In genomic region chr10:53489783-53490182, GRCh38 we compare ENCODE assay signal across 24 cellular contexts.
A peak's percentile ranks its signal among the peaks of the same experiment; 100 is the strongest.
DNase-seq lines count a peak whose midpoint lies in the region; ATAC-seq, FAIRE-seq and TF ChIP-seq lines count a peak whose summit lies in the region.
"Had no signal": no experiment of that assay in that cellular context is flagged by ENCODE, and none has a peak within 500 bp of the region (broad histone marks: within the 10 kb centered on the region; RNA-seq: fewer than 3 reads in every experiment).

No MANE protein-coding gene starts in this region.

- TF ChIP-seq POLR2A in H1 (IDR thresholded peaks at IDR 0.05; ENCODE audit: control extremely low read depth in 1 of 2, low read depth in 2 of 2, low read length in 2 of 2): no peak

- CTCF ChIA-PET in H1 (lab: Charles Lee; ENCODE audit: partially characterized antibody): no interaction called here

- H2BK120ac ChIP-seq in H9 (ENCODE audit: low read depth, low read length, poor library complexity, severe bottlenecking) (no peak overlapping the region), H1 (replicated peaks; ENCODE audit: low read depth, low read length) (no peak overlapping the region), neuronal stem cell (ENCODE audit: low read depth, low read length) (no peak overlapping the region)

- H3K79me1 ChIP-seq in H9 (ENCODE audit: insufficient read depth, low read depth, low read length, poor library complexity, severe bottlenecking) (no peaks in the 10 kb centered on the region), H1 (ENCODE audit: low read depth, low read length) (no peaks in the 10 kb centered on the region), neuronal stem cell (ENCODE audit: low read depth, low read length) (no peaks in the 10 kb centered on the region)

- H3K23me2 ChIP-seq in H9 (ENCODE audit: insufficient read length, low read depth, low read length, poor library complexity, severe bottlenecking) (no peaks in the 10 kb centered on the region), H1 (ENCODE audit: low read depth, low read length) (no peaks in the 10 kb centered on the region)

- no peak overlapping the region for H3K4me2 ChIP-seq in H9 (ENCODE audit: insufficient read depth, insufficient read length, low read length)
- H3K4me2 ChIP-seq in H1 (ENCODE audit: insufficient read depth in 1 of 2, low read depth in 2 of 2, low read length in 2 of 2): no peak overlapping the region
- no peak overlapping the region for H3K4me2 ChIP-seq in neuronal stem cell (ENCODE audit: insufficient read depth, low read length, poor library complexity, severe bottlenecking)
- H3K4me2 ChIP-seq: BLaER1, GM23338 had no signal

- H2BK15ac ChIP-seq in H9 (ENCODE audit: low read depth, low read length) (no peak overlapping the region), H1 (ENCODE audit: low read length) (no peak overlapping the region), neuronal stem cell (ENCODE audit: low read length) (no peak overlapping the region)

- TF ChIP-seq RAD21 in H1 (IDR thresholded peaks at IDR 0.05 in 1 of 2, conservative IDR thresholded peaks at IDR 0.05 in 1 of 2; ENCODE audit: low read depth in 2 of 2, low read length in 2 of 2): no peak

- H3K36me3 Mint-ChIP-seq in H9 (ENCODE audit: insufficient read depth in 1 of 3, low read depth in 3 of 3): peaks cover 63 to 66% (median 64%) of the 10 kb centered on the region in 3 experiments
- H3K36me3 Mint-ChIP-seq: CD4-positive, CD25-positive, alpha-beta regulatory T cell; CD8-positive, alpha-beta T cell had no signal

- no peaks in the 10 kb centered on the region for H3K27me3 ChIP-seq in H9 (ENCODE audit: insufficient read depth, low read length)
- peaks cover 0 to 1% (median 0%) of the 10 kb centered on the region in 4 experiments; a peak in 1 of 7 replicates for H3K27me3 ChIP-seq in H1 (replicated peaks in 1 of 4; ENCODE audit: control insufficient read depth in 3 of 4, extremely low read depth in 1 of 4, insufficient read depth in 3 of 4, low read length in 3 of 4)
- H3K27me3 ChIP-seq in neuronal stem cell (ENCODE audit: control insufficient read depth in 3 of 3, insufficient read depth in 3 of 3, low read depth in 1 of 3, low read length in 3 of 3): no peaks in the 10 kb centered on the region
- H3K27me3 ChIP-seq: BLaER1 had no signal

- no peak overlapping the region for H3K14ac ChIP-seq in H9 (ENCODE audit: insufficient read depth, low read length)
- H3K14ac ChIP-seq in H1 (ENCODE audit: insufficient read length): no peak overlapping the region
- no peak overlapping the region for H3K14ac ChIP-seq in neuronal stem cell (ENCODE audit: low read length)

- H4K20me1 ChIP-seq in H9 (ENCODE audit: control insufficient read depth, insufficient read depth, insufficient read length) (no peaks in the 10 kb centered on the region), H1 (replicated peaks in 1 of 2; ENCODE audit: control insufficient read depth in 1 of 2, insufficient read depth in 2 of 2, low read length in 2 of 2) (no peaks in the 10 kb centered on the region)
- H4K20me1 ChIP-seq: BLaER1 had no signal

- H3K79me2 ChIP-seq in H9 (ENCODE audit: insufficient read depth, low read length) (no peaks in the 10 kb centered on the region), H1 (ENCODE audit: control insufficient read depth in 1 of 2, insufficient read depth in 2 of 2, low read length in 2 of 2) (no peaks in the 10 kb centered on the region)

- no peak overlapping the region for H3K23ac ChIP-seq in H9 (ENCODE audit: insufficient read length, low read depth, low read length)
- H3K23ac ChIP-seq in H1 (ENCODE audit: insufficient read length): no peak overlapping the region
- H3K23ac ChIP-seq in neuronal stem cell (ENCODE audit: low read depth, low read length, poor library complexity): no peak overlapping the region

- POLR2A ChIA-PET in H1 (lab: Charles Lee; ENCODE audit: partially characterized antibody): interaction anchor here (1.3 to 2.7 kb wide), 2 partner anchors 11 to 12 kb away, joined by 4 to 11 read pairs; no protein-coding TSS in a partner anchor

- no peak overlapping the region for H2BK12ac ChIP-seq in H9 (ENCODE audit: insufficient read length, low read depth, low read length)
- H2BK12ac ChIP-seq in H1 (ENCODE audit: low read depth, low read length): no peak overlapping the region
- H2BK12ac ChIP-seq in neuronal stem cell (ENCODE audit: low read length): no peak overlapping the region

- H3K9me3 ChIP-seq in H9 (ENCODE audit: control insufficient read depth, low read depth, low read length) (peaks cover 20% of the 10 kb centered on the region), H1 (ENCODE audit: insufficient read depth in 2 of 2, low read depth in 1 of 2, low read length in 1 of 2) (peaks cover 26 to 27% of the 10 kb centered on the region in 2 experiments), neuronal stem cell (replicated peaks in 1 of 2; ENCODE audit: control insufficient read depth in 2 of 2, insufficient read depth in 1 of 2, low read depth in 1 of 2, low read length in 2 of 2) (peaks cover 8 to 9% of the 10 kb centered on the region in 2 donors)

- no CpG with 5 or more reads among the region's 3 CpGs for WGBS in H9 (ENCODE audit: extremely low coverage, insufficient read length, low lambda C conversion rate)
- 79% methylated on average over 3 of the region's 3 CpGs; no CpG with 5 or more reads in 1 of the 2 experiments for WGBS in H1 (ENCODE audit: extremely low coverage in 1 of 2, insufficient coverage in 1 of 2, insufficient read length in 1 of 2, insufficient replicate concordance in 2 of 2, low coverage in 1 of 2, low lambda C conversion rate in 2 of 2, missing lambda C conversion rate in 1 of 2), 2 experiments
- no CpG with 5 or more reads among the region's 3 CpGs for WGBS in neuronal stem cell (ENCODE audit: extremely low coverage in 2 of 2, insufficient read length in 2 of 2, insufficient replicate concordance in 1 of 2), 2 donors

- peak overlapping the region in 2 of 3 experiments; percentile 71 to 74; a peak in 2 of 7 replicates for H3K27ac Mint-ChIP-seq in H9
- H3K27ac Mint-ChIP-seq: B cell; CD4-positive, CD25-positive, alpha-beta regulatory T cell; CD8-positive, alpha-beta T cell; GM23338 had no signal

- H3K4ac ChIP-seq in H9 (ENCODE audit: low read depth, low read length): no peak overlapping the region
- H3K4ac ChIP-seq in H1 (replicated peaks; ENCODE audit: insufficient read length, low read depth, low read length): no peak overlapping the region
- no peak overlapping the region for H3K4ac ChIP-seq in neuronal stem cell (ENCODE audit: low read length)

- H3K4me3 ChIP-seq in H1 (ENCODE audit: extremely low read depth in 1 of 4, insufficient read depth in 2 of 4, low read depth in 3 of 4, low read length in 4 of 4) (no peak overlapping the region), neuronal stem cell (ENCODE audit: low read length in 2 of 2) (no peak overlapping the region)
- H3K4me3 ChIP-seq: BLaER1, GM12878, GM23338 had no signal

- H3K27ac ChIP-seq in H9 (ENCODE audit: insufficient read length, low read depth, low read length) (no peak overlapping the region), H1 (ENCODE audit: low read depth, low read length) (no peak overlapping the region), neuronal stem cell (replicated peaks; ENCODE audit: low read length) (no peak overlapping the region)
- H3K27ac ChIP-seq: 22Rv1, BLaER1, C4-2B had no signal

- H2AK5ac ChIP-seq in H9 (ENCODE audit: insufficient read length, low read length): no peak overlapping the region
- no peak overlapping the region for H2AK5ac ChIP-seq in H1 (ENCODE audit: low read depth, low read length)
- H2AK5ac ChIP-seq in neuronal stem cell (ENCODE audit: low read depth, low read length): no peak overlapping the region

- H2BK20ac ChIP-seq in H9 (ENCODE audit: low read depth, low read length, poor library complexity, severe bottlenecking) (no peak overlapping the region), H1 (ENCODE audit: low read length) (no peak overlapping the region)

- peak; percentile 36 for FAIRE-seq in H1 (lab: Jason Lieb, UNC)
- FAIRE-seq: A204.1, GM12878, GM19239, H54 had no signal

- no peak overlapping the region for H4K91ac ChIP-seq in H9 (ENCODE audit: insufficient read length, low read depth, low read length)
- H4K91ac ChIP-seq in H1 (replicated peaks; ENCODE audit: insufficient read length, low read length): peak overlapping the region; percentile 46
- H4K91ac ChIP-seq in neuronal stem cell (ENCODE audit: low read depth, low read length, poor library complexity): no peak overlapping the region

- DNase-seq in H9 (no peak), H1 (ENCODE audit: low read depth in 1 of 2, low spot score in 2 of 2) (no peak), left kidney (ENCODE audit: low read depth, low spot score) (peak; percentile 6), neuronal stem cell (ENCODE audit: low spot score) (no peak), EL (no peak)
- DNase-seq in central memory CD4-positive, alpha-beta T cell: no peak
- no peak for DNase-seq in activated effector memory CD4-positive, alpha-beta T cell treated with anti-CD3 and anti-CD28 coated beads, Interleukin-2, amount 50 U/mL, for 16 hours
- DNase-seq: Caco-2; CD4-positive, CD25-positive, alpha-beta regulatory T cell; DMS153; DND-41; GDM1; HCEC 1CT had no signal

- ATAC-seq in GM19397 (IDR thresholded peaks at IDR 0.05; ENCODE audit: unreplicated experiment): no peak
- ATAC-seq: CD8-positive, alpha-beta T cell; GM12878; GM23338 had no signal

- no peak overlapping the region for H4K8ac ChIP-seq in H9 (replicated peaks; ENCODE audit: insufficient read length, low read depth, low read length)
- H4K8ac ChIP-seq in H1 (ENCODE audit: extremely low read depth, insufficient read depth, low read length): no peak overlapping the region
- no peak overlapping the region for H4K8ac ChIP-seq in neuronal stem cell (ENCODE audit: low read depth, low read length)

- no peak overlapping the region for H4K5ac ChIP-seq in H9 (ENCODE audit: insufficient read length, low read depth, low read length)
- H4K5ac ChIP-seq in H1 (ENCODE audit: insufficient read length, low read depth, low read length): no peak overlapping the region

- TF ChIP-seq EP300 in H1 (IDR thresholded peaks at IDR 0.05; ENCODE audit: borderline replicate concordance in 1 of 2, low read depth in 2 of 2, low read length in 2 of 2): no peak

- H3K18ac ChIP-seq in H9 (ENCODE audit: insufficient read length, low read depth, low read length) (no peak overlapping the region), H1 (ENCODE audit: extremely low read depth, low read length) (no peak overlapping the region), neuronal stem cell (ENCODE audit: low read length) (no peak overlapping the region)

- H3K36me3 ChIP-seq in H1 (ENCODE audit: control insufficient read depth in 2 of 4, insufficient read depth in 4 of 4, low read length in 3 of 4): peaks cover 0 to 33% (median 13%) of the 10 kb centered on the region in 4 experiments; a peak in 4 of 8 replicates
- no peaks in the 10 kb centered on the region for H3K36me3 ChIP-seq in neuronal stem cell (replicated peaks in 1 of 2; ENCODE audit: control insufficient read depth in 2 of 2, insufficient read depth in 2 of 2, low read length in 2 of 2)
- H3K36me3 ChIP-seq: BLaER1 had no signal

- no peaks in the 10 kb centered on the region for H3K27me3 Mint-ChIP-seq in H9 (ENCODE audit: low read depth)
- H3K27me3 Mint-ChIP-seq: B cell; CD4-positive, CD25-positive, alpha-beta regulatory T cell had no signal

- TF ChIP-seq CTCF in H9 (conservative IDR thresholded peaks at IDR 0.05) (no peak), H1 (IDR thresholded peaks at IDR 0.05; ENCODE audit: control extremely low read depth in 1 of 3, insufficient read depth in 1 of 3, low read depth in 1 of 3, low read length in 3 of 3) (no peak)

- H3T11ph ChIP-seq in H9 (ENCODE audit: low read length): no peak overlapping the region

- H3K56ac ChIP-seq in H9 (ENCODE audit: insufficient read length, low read depth, low read length) (no peak overlapping the region), H1 (replicated peaks; ENCODE audit: insufficient read length, low read depth, low read length) (no peak overlapping the region)

- H3K4me3 Mint-ChIP-seq in H9: no peak overlapping the region
- H3K4me3 Mint-ChIP-seq: B cell; CD4-positive, CD25-positive, alpha-beta regulatory T cell; CD8-positive, alpha-beta T cell; GM23338 had no signal

- H3K4me1 ChIP-seq in H9 (ENCODE audit: insufficient read depth, low read length): peaks cover 5% of the 10 kb centered on the region; the same call in 1 of the 2 replicates
- peaks cover 0 to 4% (median 0%) of the 10 kb centered on the region in 4 experiments; a peak in 1 of 7 replicates for H3K4me1 ChIP-seq in H1 (replicated peaks in 1 of 4; ENCODE audit: control insufficient read depth in 3 of 4, insufficient read depth in 4 of 4, low read length in 3 of 4)
- peaks cover 0 to 3% of the 10 kb centered on the region in 2 donors for H3K4me1 ChIP-seq in neuronal stem cell (ENCODE audit: control insufficient read depth in 2 of 2, insufficient read depth in 1 of 2, low read depth in 1 of 2, low read length in 2 of 2)
- H3K4me1 ChIP-seq: BLaER1, Caco-2 had no signal

- H3K9ac ChIP-seq in H9 (ENCODE audit: extremely low read depth, insufficient read length, low read length): no peak overlapping the region
- H3K9ac ChIP-seq in H1 (replicated peaks in 1 of 4; ENCODE audit: extremely low read depth in 1 of 4, low read depth in 3 of 4, low read length in 3 of 4): no peak overlapping the region
- H3K9ac ChIP-seq in neuronal stem cell (ENCODE audit: low read depth, low read length, poor library complexity): no peak overlapping the region
- H3K9ac ChIP-seq: BLaER1 had no signal

- H3K4me1 Mint-ChIP-seq in H9: peaks cover 25 to 29% of the 10 kb centered on the region in 2 experiments
- H3K4me1 Mint-ChIP-seq: B cell; CD4-positive, CD25-positive, alpha-beta regulatory T cell had no signal

- H2BK5ac ChIP-seq in H9 (ENCODE audit: insufficient read length, low read length) (no peak overlapping the region), H1 (ENCODE audit: low read depth, low read length) (peak overlapping the region; percentile 52; the same call in 1 of the 2 replicates), neuronal stem cell (ENCODE audit: low read length) (no peak overlapping the region)

- H2AFZ ChIP-seq in H9 (ENCODE audit: low read length) (no peak overlapping the region), H1 (ENCODE audit: low read length) (no peak overlapping the region), neuronal stem cell (ENCODE audit: low read length) (peak overlapping the region; percentile 51)
- H2AFZ ChIP-seq: GM23338 had no signal

- peaks cover 36 to 55% of the 10 kb centered on the region in 2 experiments for H3K9me3 Mint-ChIP-seq in H9
